10 cellular contexts compared by ENCODE assay signal in genomic region chr11:6681505-6681904, GRCh38. TPM values are rescaled to one million over a fixed set of nuclear protein-coding genes. Genes with fewer than 3 reads are reported as not detected.
DNase-seq lines count a peak whose midpoint lies in the region; ATAC-seq and TF ChIP-seq lines count a peak whose summit lies in the region.
"Had no signal": no experiment of that assay in that cellular context is flagged by ENCODE, and none has a peak within 500 bp of the region (broad histone marks: within the 10 kb centered on the region; RNA-seq: fewer than 3 reads in every experiment).

No MANE protein-coding gene starts in this region.

- H3K27ac ChIP-seq in CD4-positive, alpha-beta T cell (ENCODE audit: low read depth, low read length), result peak overlapping the region; percentile 25
- H3K27ac ChIP-seq in HUES6 (ENCODE audit: low read depth, low read length) (no peak overlapping the region), left lung (peak overlapping the region in 1 of 2 donors; percentile 96)

- peaks cover 38% of the 10 kb centered on the region for H3K36me3 Mint-ChIP-seq in CD4-positive, alpha-beta T cell (ENCODE audit: low read depth)
- no peaks in the 10 kb centered on the region for H3K36me3 Mint-ChIP-seq in naive B cell

- in situ Hi-C loops in astrocyte of the cerebellum (cut with HindIII; ENCODE audit: low sequenced_read_pairs), result no loop called here

- DNase-seq in CD4-positive, alpha-beta T cell, result no peak
- DNase-seq in astrocyte of the cerebellum (ENCODE audit: low read depth) (no peak), naive B cell (no peak), GDM1 (lab: John Stamatoyannopoulos, UW) (no peak), left lung (no peak)
- DNase-seq: activated CD4-positive, alpha-beta T cell treated with anti-CD3 and anti-CD28 coated beads, Interleukin-2, amount 50 U/mL, for 4 hours; effector memory CD8-positive, alpha-beta T cell had no signal

- no peak for ATAC-seq in CD4-positive, alpha-beta T cell (ENCODE audit: poor library complexity)
- no peak for ATAC-seq in naive B cell (ENCODE audit: low read depth in 2 of 2)
- no peak for ATAC-seq in HG02571 (IDR thresholded peaks at IDR 0.05; ENCODE audit: unreplicated experiment)
- no peak for ATAC-seq in GM18520 (IDR thresholded peaks at IDR 0.05; ENCODE audit: unreplicated experiment)
- no peak for ATAC-seq in left lung
- ATAC-seq: effector memory CD8-positive, alpha-beta T cell had no signal

- peaks cover 15% of the 10 kb centered on the region for H3K4me1 ChIP-seq in HUES6 (ENCODE audit: control insufficient read depth, insufficient read depth, low read length)
- H3K4me1 ChIP-seq in left lung, result peaks cover 13 to 28% of the 10 kb centered on the region in 2 donors

- TF ChIP-seq CTCF in CD4-positive, alpha-beta T cell (IDR thresholded peaks at IDR 0.05), result no peak
- TF ChIP-seq CTCF in astrocyte of the cerebellum (IDR thresholded peaks at IDR 0.05; ENCODE audit: low read depth, low read length, missing control alignments), result no peak
- TF ChIP-seq CTCF in left lung (IDR thresholded peaks at IDR 0.05), result no peak

- H3K4me3 ChIP-seq in HUES6 (ENCODE audit: low read depth, low read length) (peak overlapping the region; percentile 99), astrocyte of the cerebellum (ENCODE audit: low read depth, low read length) (peak overlapping the region; percentile 98), left lung (peak overlapping the region in 1 of 2 donors; percentile 92)

- peak overlapping the region; percentile 79 for H3K27ac Mint-ChIP-seq in CD4-positive, alpha-beta T cell
- H3K27ac Mint-ChIP-seq in naive B cell, result peak overlapping the region in 2 of 6 donors; percentile 26 to 80

- POLR2A ChIA-PET in CD4-positive, alpha-beta T cell (lab: Charles Lee), result interaction anchor here (2.9 to 5.7 kb wide), 3 partner anchors 63 to 78 kb away, joined by 17 to 134 read pairs (median 57); partner anchors contain the start of genes ILK, RRP8, TAF10 and TPP1

- CTCF ChIA-PET in CD4-positive, alpha-beta T cell (lab: Charles Lee), result interaction anchor here (1.0 to 2.7 kb wide), 4 partner anchors 14 to 199 kb away, joined by 3 to 30 read pairs (median 3); partner anchors contain the start of gene TPP1

- peaks cover 48% of the 10 kb centered on the region for H3K4me1 Mint-ChIP-seq in CD4-positive, alpha-beta T cell (ENCODE audit: low read depth)
- H3K4me1 Mint-ChIP-seq in naive B cell, result peaks cover 24 to 40% (median 32%) of the 10 kb centered on the region in 3 donors

- no peaks in the 10 kb centered on the region for H3K9me3 Mint-ChIP-seq in CD4-positive, alpha-beta T cell
- H3K9me3 Mint-ChIP-seq in naive B cell, result no peaks in the 10 kb centered on the region
- H3K9me3 Mint-ChIP-seq: effector memory CD8-positive, alpha-beta T cell had no signal

- H3K9ac ChIP-seq in HUES6 (ENCODE audit: low read length), result no peak overlapping the region

- no peaks in the 10 kb centered on the region for H3K27me3 Mint-ChIP-seq in CD4-positive, alpha-beta T cell
- H3K27me3 Mint-ChIP-seq in naive B cell, result peaks cover 0 to 7% (median 0%) of the 10 kb centered on the region in 3 donors
- H3K27me3 Mint-ChIP-seq: effector memory CD8-positive, alpha-beta T cell had no signal

- H3K9me3 ChIP-seq in CD4-positive, alpha-beta T cell (ENCODE audit: control insufficient read depth, low read length), result no peaks in the 10 kb centered on the region
- no peaks in the 10 kb centered on the region for H3K9me3 ChIP-seq in HUES6 (ENCODE audit: control insufficient read depth, insufficient read depth, low read depth, low read length)
- H3K9me3 ChIP-seq in left lung, result no peaks in the 10 kb centered on the region

- intact Hi-C loops in CD4-positive, alpha-beta T cell (cut with DNase I, micrococcal nuclease), result loop anchor here in 1 of 2 experiments (5.0 to 10.0 kb wide), 4 partner anchors 149 to 447 kb away; partner anchors contain the start of genes ARFIP2, CNGA4, FHIP1B and TIMM10B
- intact Hi-C loops in left lung (cut with DNase I), result no loop called here

- H3K36me3 ChIP-seq in HUES6 (ENCODE audit: control insufficient read depth, insufficient read depth, low read length) (peaks cover 27% of the 10 kb centered on the region), left lung (peaks cover 0 to 20% of the 10 kb centered on the region in 2 donors)

- peak overlapping the region; percentile 83 for H3K4me3 Mint-ChIP-seq in CD4-positive, alpha-beta T cell
- H3K4me3 Mint-ChIP-seq in naive B cell, result peak overlapping the region in 6 of 8 donors; percentile 23 to 100 (median 98)

- H3K27me3 ChIP-seq in CD4-positive, alpha-beta T cell (ENCODE audit: control insufficient read depth, insufficient read depth, low read length), result no peaks in the 10 kb centered on the region
- H3K27me3 ChIP-seq in HUES6 (ENCODE audit: control insufficient read depth, insufficient read depth, low read length) (no peaks in the 10 kb centered on the region), left lung (no peaks in the 10 kb centered on the region)

RNA-seq across cellular contexts. Expression of gene MRPL17, which starts 1.6 kb away (rescaled TPM):
- 10 to 100 TPM; 12.3 to 14.2 TPM for total RNA-seq in CD4-positive, alpha-beta T cell
- polyA plus RNA-seq in naive B cell (ENCODE audit: low read depth in 6 of 6), result 10 to 100 TPM in 5 of 6 donors, 1 to 10 TPM in 1; 9.7 to 16.0 (median 11.7) TPM
- 10 to 100 TPM; 47.6 to 51.6 TPM for total RNA-seq in left lung

RNA-seq across cellular contexts. Expression of gene DCHS1, which starts 25.9 kb away (rescaled TPM):
- 1 to 10 TPM; 9.7 TPM for total RNA-seq in CD4-positive, alpha-beta T cell
- polyA plus RNA-seq in naive B cell (ENCODE audit: low read depth in 6 of 6), result under 1 TPM in 5 of 6 donors, not detected in 1; 0.07 to 0.85 (median 0.19) TPM
- 10 to 100 TPM; 15.4 to 18.9 TPM for total RNA-seq in left lung
